ENCODE assay signal across 19 cellular contexts in the genomic region with DNA sequence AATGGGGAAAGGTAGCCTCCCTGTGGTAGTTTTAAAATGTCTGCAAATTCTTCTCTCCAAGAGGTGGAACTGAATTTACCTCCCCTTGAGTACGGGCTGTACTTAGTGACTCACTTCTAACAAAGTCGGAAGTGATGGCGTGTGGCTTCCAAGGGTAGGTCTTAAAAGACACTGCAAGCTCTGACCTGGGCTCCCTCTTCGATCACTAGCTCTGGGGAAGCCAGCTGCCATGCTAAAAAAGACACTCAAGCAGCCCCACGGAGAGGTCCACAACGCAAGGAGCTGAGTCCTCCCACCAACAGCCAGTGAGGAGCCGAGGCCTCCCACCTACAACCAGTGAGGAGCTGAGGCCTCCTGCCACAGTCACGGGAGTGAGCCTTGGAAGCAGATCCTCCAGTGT.
"Had no signal": no experiment of that assay in that cellular context is flagged by ENCODE, and none has a peak within 500 bp of the region (broad histone marks: within the 10 kb centered on the region; RNA-seq: fewer than 3 reads in every experiment).

No MANE protein-coding gene starts in this region.

- H3K36me3 ChIP-seq: adrenal gland, heart right ventricle, neutrophil, pancreas, tibial nerve had no signal

- ATAC-seq: activated CD8-positive, alpha-beta T cell treated with anti-CD3 and anti-CD28 coated beads, Interleukin-2, amount 10 ng/mL, durations not matched to agents 7 days and 5 days; activated naive CD4-positive, alpha-beta T cell treated with anti-CD3 and anti-CD28 coated beads, Interleukin-2, amount 50 U/mL, for 72 hours; gastroesophageal sphincter; heart right ventricle; natural killer cell; pancreas; right lobe of liver had no signal

- H3K27me3 ChIP-seq: adrenal gland, gastroesophageal sphincter, heart right ventricle, neutrophil, pancreas, right lobe of liver, tibial nerve had no signal

- H3K4me1 ChIP-seq: pancreas had no signal

- H3K9me3 ChIP-seq: adrenal gland, gastroesophageal sphincter, heart right ventricle, neutrophil, pancreas, right lobe of liver, tibial nerve had no signal

- H3K27ac ChIP-seq: adrenal gland, heart right ventricle, neutrophil, pancreas, right lobe of liver, tibial nerve had no signal

- H3K4me3 ChIP-seq: adrenal gland, gastroesophageal sphincter, heart right ventricle, pancreas, right lobe of liver, tibial nerve had no signal

- DNase-seq: activated CD4-positive, alpha-beta T cell treated with anti-CD3 and anti-CD28 coated beads, Interleukin-2, amount 10 ng/mL, durations not matched to agents 24 days and 14 days; activated CD8-positive, alpha-beta memory T cell treated with anti-CD3 and anti-CD28 coated beads, Interleukin-2, amount 50 U/mL, for 4 hours; activated CD8-positive, alpha-beta T cell treated with anti-CD3 and anti-CD28 coated beads, Interleukin-2, amount 10 ng/mL, durations not matched to agents 7 days and 5 days; activated gamma-delta T cell treated with Interleukin-2 at 50 U/mL for 16 hours; activated T-cell treated with anti-CD3 and anti-CD28 coated beads, Interleukin-2, amount 50 U/mL, for 48 hours; adrenal gland; heart right ventricle; immature natural killer cell; mesendoderm; natural killer cell; pancreas; right lobe of liver; stimulated activated naive CD4-positive, alpha-beta T cell treated with Interleukin-2 at 50 U/mL for 16 hours; T-helper 1 cell; T-helper 9 cell had no signal
